10 cellular contexts compared by ENCODE assay signal in genomic region chr22:21762712-21763581, GRCh38. TPM values are rescaled to one million over a fixed set of nuclear protein-coding genes. Genes with fewer than 3 reads are reported as not detected.
DNase-seq lines count a peak whose midpoint lies in the region; ATAC-seq and TF ChIP-seq lines count a peak whose summit lies in the region.
"Had no signal": no experiment of that assay in that cellular context is flagged by ENCODE, and none has a peak within 500 bp of the region (broad histone marks: within the 10 kb centered on the region; RNA-seq: fewer than 3 reads in every experiment).

No MANE protein-coding gene starts in this region.

- TF ChIP-seq POLR2A in spleen (IDR thresholded peaks at IDR 0.05) = no peak

- peak overlapping the region in 5 of 8 donors; percentile 3 to 88 (median 79) for H3K27ac ChIP-seq in spleen
- H3K27ac ChIP-seq: foreskin keratinocyte had no signal

- no peak overlapping the region for H3K27ac Mint-ChIP-seq in Caco-2 (ENCODE audit: unreplicated experiment)

- TF ChIP-seq CTCF in Caco-2 (IDR thresholded peaks at IDR 0.05; ENCODE audit: insufficient read depth in 1 of 2, low read depth in 1 of 2, low read length in 1 of 2, severe bottlenecking in 1 of 2, unreplicated experiment in 1 of 2) (no peak), spleen (IDR thresholded peaks at IDR 0.05 in 8 of 11, conservative IDR thresholded peaks at IDR 0.05 in 3 of 11) (no peak)

- TSS peak; percentile 12 for BruUV-seq in Caco-2 (replicated peaks; lab: Mats Ljungman, UMichigan)

- H3K4me1 ChIP-seq in Caco-2 (no peaks in the 10 kb centered on the region), spleen (peaks cover 4 to 86% (median 41%) of the 10 kb centered on the region in 6 donors)

- DNase-seq in Caco-2 (no peak), spleen (no peak), pons (ENCODE audit: low spot score) (no peak), SHP77 treated with DMSO at 0.1 percent for 48 hours (lab: John Stamatoyannopoulos, UW) (no peak)
- peak; percentile 23 for DNase-seq in activated naive CD4-positive, alpha-beta T cell treated with anti-CD3 and anti-CD28 coated beads, Interleukin-2, amount 50 U/mL, for 16 hours
- DNase-seq: foreskin keratinocyte had no signal

- H3K27me3 Mint-ChIP-seq in Caco-2 (ENCODE audit: insufficient read depth, unreplicated experiment) = no peaks in the 10 kb centered on the region

- POLR2A ChIA-PET in Caco-2 (lab: Charles Lee) = no interaction called here

- peaks cover 6% of the 10 kb centered on the region for H3K36me3 ChIP-seq in Caco-2 (ENCODE audit: control insufficient read depth, insufficient read depth, low read length)
- peaks cover 0 to 100% (median 74%) of the 10 kb centered on the region in 6 donors for H3K36me3 ChIP-seq in spleen

- CTCF ChIA-PET in Caco-2 (lab: Charles Lee) = no interaction called here

- WGBS in spleen, 5 donors = 63 to 76% (median 66%) methylated on average over 13 of the region's 13 CpGs

- H3K9me3 Mint-ChIP-seq in Caco-2 (ENCODE audit: unreplicated experiment) = no peaks in the 10 kb centered on the region
- H3K9me3 Mint-ChIP-seq: neural crest cell had no signal

- peaks cover 65% of the 10 kb centered on the region for H3K36me3 Mint-ChIP-seq in Caco-2 (ENCODE audit: insufficient read depth, unreplicated experiment)

- no peaks in the 10 kb centered on the region for H3K4me1 Mint-ChIP-seq in Caco-2 (ENCODE audit: low read depth, unreplicated experiment)
- H3K4me1 Mint-ChIP-seq: neural crest cell had no signal

- no peak overlapping the region for H3K4me3 ChIP-seq in Caco-2 (ENCODE audit: low read depth, low read length)
- H3K4me3 ChIP-seq in spleen = no peak overlapping the region

- peak; percentile 49 for ATAC-seq in HG02973 (IDR thresholded peaks at IDR 0.05; ENCODE audit: unreplicated experiment)
- ATAC-seq in HG03571 (IDR thresholded peaks at IDR 0.05; ENCODE audit: unreplicated experiment) = no peak
- no peak for ATAC-seq in HG03457 (IDR thresholded peaks at IDR 0.05; ENCODE audit: unreplicated experiment)
- ATAC-seq: foreskin keratinocyte had no signal

- H3K9me3 ChIP-seq in Caco-2 (no peaks in the 10 kb centered on the region), spleen (no peaks in the 10 kb centered on the region)

- no peaks in the 10 kb centered on the region for H3K27me3 ChIP-seq in Caco-2 (replicated peaks; ENCODE audit: control insufficient read depth, insufficient read depth, low read length)
- H3K27me3 ChIP-seq in spleen (replicated peaks in 1 of 7) = no peaks in the 10 kb centered on the region
- H3K27me3 ChIP-seq: foreskin keratinocyte had no signal

- H3K4me3 Mint-ChIP-seq in Caco-2 (ENCODE audit: unreplicated experiment) = no peak overlapping the region
- H3K4me3 Mint-ChIP-seq: neural crest cell had no signal

- intact Hi-C loops in Caco-2 (cut with micrococcal nuclease; ENCODE audit: unreplicated experiment) (no loop called here), spleen (cut with DNase I; ENCODE audit: low total_unique reads) (no loop called here)

RNA-seq across cellular contexts. Expression of gene YPEL1, which starts 27.4 kb away (rescaled TPM):
- total RNA-seq in Caco-2 (2022) (1.2 and 1.3 TPM in 2 replicates), spleen (10 to 100 TPM in 5 of 7 donors, 1 to 10 TPM in 2; 6.9 to 21.3 (median 14.6) TPM)
- polyA plus RNA-seq in spleen = 1 to 10 TPM; 4.8 to 6.4 (median 5.4) TPM
- total RNA-seq: foreskin keratinocyte had no signal
